In the genomic region with DNA sequence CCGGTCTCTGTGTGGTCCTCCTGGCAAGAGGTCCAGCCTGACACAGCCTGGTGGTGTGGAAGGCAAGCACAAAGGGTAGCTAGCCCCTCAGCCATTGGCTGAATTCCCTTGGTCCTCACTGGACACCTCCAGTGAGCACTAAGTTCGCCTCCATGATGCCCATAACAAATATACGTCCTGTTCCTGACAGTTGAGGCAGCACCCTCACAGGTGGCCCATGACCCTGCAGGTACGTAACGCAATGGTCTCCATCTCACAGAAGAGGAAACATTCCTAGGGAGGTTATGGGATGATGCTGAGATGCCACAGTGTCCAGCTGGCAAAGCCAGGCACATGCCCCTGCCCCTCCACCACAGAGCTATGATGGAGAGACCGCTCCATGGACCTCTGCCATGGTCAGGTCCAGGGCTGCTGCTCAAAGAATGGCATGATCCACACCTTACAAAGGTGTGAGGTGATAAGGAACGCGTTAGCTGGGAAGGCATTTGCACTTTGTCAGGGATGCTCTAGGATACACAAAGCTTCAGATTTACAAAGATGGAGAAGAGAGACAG, we compare ENCODE assay signal across 9 cellular contexts. TPM values are rescaled to one million over a fixed set of nuclear protein-coding genes. Genes with fewer than 3 reads are reported as not detected.
DNase-seq lines count a peak whose midpoint lies in the region; ATAC-seq and TF ChIP-seq lines count a peak whose summit lies in the region.
"Had no signal": no experiment of that assay in that cellular context is flagged by ENCODE, and none has a peak within 500 bp of the region (broad histone marks: within the 10 kb centered on the region; RNA-seq: fewer than 3 reads in every experiment).

No MANE protein-coding gene starts in this region.

- peaks cover 0 to 42% (median 20%) of the 10 kb centered on the region in 9 donors for H3K4me1 ChIP-seq in heart right ventricle
- H3K4me1 ChIP-seq in naive thymus-derived CD4-positive, alpha-beta T cell (ENCODE audit: control insufficient read depth in 2 of 2, insufficient read depth in 2 of 2, low read length in 2 of 2), result peaks cover 9 to 10% of the 10 kb centered on the region in 2 donors
- H3K4me1 ChIP-seq in effector memory CD4-positive, alpha-beta T cell (ENCODE audit: control insufficient read depth, insufficient read depth, low read length, poor library complexity, severe bottlenecking), result peaks cover 17% of the 10 kb centered on the region

- TF ChIP-seq CTCF in heart right ventricle (IDR thresholded peaks at IDR 0.05), result no peak

- no peak overlapping the region for H3K27ac ChIP-seq in heart right ventricle
- H3K27ac ChIP-seq in naive thymus-derived CD4-positive, alpha-beta T cell (ENCODE audit: low read depth, low read length), result no peak overlapping the region
- no peak overlapping the region for H3K27ac ChIP-seq in effector memory CD4-positive, alpha-beta T cell (ENCODE audit: insufficient read depth, low read length, poor library complexity, severe bottlenecking)

- intact Hi-C loops in left ventricle myocardium superior (cut with micrococcal nuclease), result no loop called here
- intact Hi-C loops in heart right ventricle (cut with DNase I), result loop anchor here in 3 of 10 donors (5.0 to 10.0 kb wide), 3 partner anchors 38 to 107 kb away; no protein-coding TSS in a partner anchor
- intact Hi-C loops in naive thymus-derived CD4-positive, alpha-beta T cell (cut with micrococcal nuclease), result no loop called here

- H3K9me3 Mint-ChIP-seq in activated naive CD8-positive, alpha-beta T cell treated with anti-CD3 and anti-CD28 coated beads, Interleukin-2, amount 10 ng/mL, durations not matched to agents 7 days and 5 days, result no peaks in the 10 kb centered on the region
- peaks cover 0 to 1% (median 0%) of the 10 kb centered on the region in 11 donors for H3K9me3 Mint-ChIP-seq in naive thymus-derived CD4-positive, alpha-beta T cell

- peak overlapping the region; percentile 48 for H3K4me3 Mint-ChIP-seq in activated naive CD8-positive, alpha-beta T cell treated with anti-CD3 and anti-CD28 coated beads, Interleukin-2, amount 10 ng/mL, durations not matched to agents 7 days and 5 days
- H3K4me3 Mint-ChIP-seq in naive thymus-derived CD4-positive, alpha-beta T cell, result peak overlapping the region; percentile 26 to 90 (median 82)

- H3K27me3 ChIP-seq in heart right ventricle, result peaks cover 0 to 36% (median 0%) of the 10 kb centered on the region in 7 donors
- no peaks in the 10 kb centered on the region for H3K27me3 ChIP-seq in naive thymus-derived CD4-positive, alpha-beta T cell (ENCODE audit: control insufficient read depth in 2 of 2, insufficient read depth in 2 of 2, low read length in 2 of 2)
- H3K27me3 ChIP-seq in effector memory CD4-positive, alpha-beta T cell (replicated peaks; ENCODE audit: control insufficient read depth, insufficient read depth, low read length, poor library complexity, severe bottlenecking), result no peaks in the 10 kb centered on the region

- CTCF ChIA-PET in naive thymus-derived CD4-positive, alpha-beta T cell (lab: Charles Lee), result no interaction called here

- H3K27ac Mint-ChIP-seq in activated naive CD8-positive, alpha-beta T cell treated with anti-CD3 and anti-CD28 coated beads, Interleukin-2, amount 10 ng/mL, durations not matched to agents 7 days and 5 days, result no peak overlapping the region
- peak overlapping the region in 3 of 9 donors; percentile 36 to 90 (median 49) for H3K27ac Mint-ChIP-seq in naive thymus-derived CD4-positive, alpha-beta T cell

- POLR2A ChIA-PET in activated naive CD8-positive, alpha-beta T cell treated with anti-CD3 and anti-CD28 coated beads, Interleukin-2, amount 10 ng/mL, durations not matched to agents 7 days and 5 days (lab: Charles Lee), result no interaction called here
- POLR2A ChIA-PET in naive thymus-derived CD4-positive, alpha-beta T cell (lab: Charles Lee), result interaction anchor here (0.6 kb wide), 1 partner anchor 24 kb away, joined by 3 read pairs; no protein-coding TSS in a partner anchor

- H3K27me3 Mint-ChIP-seq in activated naive CD8-positive, alpha-beta T cell treated with anti-CD3 and anti-CD28 coated beads, Interleukin-2, amount 10 ng/mL, durations not matched to agents 7 days and 5 days, result peaks cover 40% of the 10 kb centered on the region
- peaks cover 0 to 44% (median 4%) of the 10 kb centered on the region in 5 donors for H3K27me3 Mint-ChIP-seq in naive thymus-derived CD4-positive, alpha-beta T cell

- 79 to 81% methylated on average over 8 of the region's 8 CpGs for WGBS in heart right ventricle, 2 donors

- ATAC-seq in left ventricle myocardium superior, result no peak
- no peak for ATAC-seq in heart right ventricle
- no peak for ATAC-seq in activated naive CD8-positive, alpha-beta T cell treated with anti-CD3 and anti-CD28 coated beads, Interleukin-2, amount 10 ng/mL, durations not matched to agents 7 days and 5 days (ENCODE audit: low read depth)
- ATAC-seq in naive thymus-derived CD4-positive, alpha-beta T cell, result no peak
- no peak for ATAC-seq in GM19328 (IDR thresholded peaks at IDR 0.05; ENCODE audit: unreplicated experiment)
- no peak for ATAC-seq in GM18502 (IDR thresholded peaks at IDR 0.05; ENCODE audit: poor library complexity, unreplicated experiment)

- H3K9me3 ChIP-seq in heart right ventricle, result no peaks in the 10 kb centered on the region
- H3K9me3 ChIP-seq in naive thymus-derived CD4-positive, alpha-beta T cell (ENCODE audit: control insufficient read depth in 2 of 3, low read length in 3 of 3), result no peaks in the 10 kb centered on the region
- H3K9me3 ChIP-seq in effector memory CD4-positive, alpha-beta T cell (ENCODE audit: control insufficient read depth, low read length), result no peaks in the 10 kb centered on the region

- peak; percentile 15 for DNase-seq in left ventricle myocardium superior
- no peak for DNase-seq in heart right ventricle
- DNase-seq in activated naive CD8-positive, alpha-beta T cell treated with anti-CD3 and anti-CD28 coated beads, Interleukin-2, amount 10 ng/mL, durations not matched to agents 7 days and 5 days, result peak; percentile 15
- DNase-seq in naive thymus-derived CD4-positive, alpha-beta T cell, result no peak
- DNase-seq in DMS 273 (lab: John Stamatoyannopoulos, UW; ENCODE audit: unreplicated experiment), result no peak
- no peak for DNase-seq in effector memory CD4-positive, alpha-beta T cell
- DNase-seq: H7 had no signal

- H3K4me1 Mint-ChIP-seq in activated naive CD8-positive, alpha-beta T cell treated with anti-CD3 and anti-CD28 coated beads, Interleukin-2, amount 10 ng/mL, durations not matched to agents 7 days and 5 days, result peaks cover 2% of the 10 kb centered on the region
- peaks cover 5 to 25% (median 16%) of the 10 kb centered on the region in 7 donors for H3K4me1 Mint-ChIP-seq in naive thymus-derived CD4-positive, alpha-beta T cell

- H3K36me3 Mint-ChIP-seq in activated naive CD8-positive, alpha-beta T cell treated with anti-CD3 and anti-CD28 coated beads, Interleukin-2, amount 10 ng/mL, durations not matched to agents 7 days and 5 days, result no peaks in the 10 kb centered on the region
- no peaks in the 10 kb centered on the region for H3K36me3 Mint-ChIP-seq in naive thymus-derived CD4-positive, alpha-beta T cell

- no peaks in the 10 kb centered on the region for H3K36me3 ChIP-seq in heart right ventricle
- H3K36me3 ChIP-seq in naive thymus-derived CD4-positive, alpha-beta T cell (ENCODE audit: control insufficient read depth in 2 of 3, insufficient read depth in 3 of 3, low read length in 3 of 3), result no peaks in the 10 kb centered on the region
- no peaks in the 10 kb centered on the region for H3K36me3 ChIP-seq in effector memory CD4-positive, alpha-beta T cell (ENCODE audit: control insufficient read depth, insufficient read depth, low read length)

- no peak overlapping the region for H3K4me3 ChIP-seq in heart right ventricle
- no peak overlapping the region for H3K4me3 ChIP-seq in naive thymus-derived CD4-positive, alpha-beta T cell (ENCODE audit: low read length)
- H3K4me3 ChIP-seq in effector memory CD4-positive, alpha-beta T cell (ENCODE audit: insufficient read depth, low read depth, low read length, poor library complexity, severe bottlenecking), result no peak overlapping the region

RNA-seq across cellular contexts. Expression of gene GNAZ, which starts 1.4 kb away (rescaled TPM):
- total RNA-seq in left ventricle myocardium superior, result 3.3 TPM
- total RNA-seq in heart right ventricle, result 1 to 10 TPM; 1.5 to 4.2 (median 2.6) TPM
- 1 to 10 TPM; 1.3 to 2.1 TPM for polyA plus RNA-seq in heart right ventricle
- under 1 TPM; 0.20 to 0.22 TPM for total RNA-seq in activated naive CD8-positive, alpha-beta T cell treated with anti-CD3 and anti-CD28 coated beads, Interleukin-2, amount 10 ng/mL, durations not matched to agents 7 days and 5 days
- total RNA-seq in naive thymus-derived CD4-positive, alpha-beta T cell, result 1 to 10 TPM in 1 of 5 experiments, under 1 TPM in 3, not detected in 1; 0.12 to 2.0 (median 0.31) TPM
- not detected for polyA plus RNA-seq in naive thymus-derived CD4-positive, alpha-beta T cell

Comparison
In these comparisons a context has a peak if more than half of its experiments do, and no peak if none do; other contexts are left out.
1. DNase-seq: peak in left ventricle myocardium superior (single experiment) and activated naive CD8-positive, alpha-beta T cell treated with anti-CD3 and anti-CD28 coated beads, Interleukin-2, amount 10 ng/mL, durations not matched to agents 7 days and 5 days (single experiment); none in heart right ventricle (0 of 2), naive thymus-derived CD4-positive, alpha-beta T cell (0 of 9), DMS 273 (single experiment) and effector memory CD4-positive, alpha-beta T cell (0 of 3).